8 cellular contexts compared by ENCODE assay signal in the genomic region with DNA sequence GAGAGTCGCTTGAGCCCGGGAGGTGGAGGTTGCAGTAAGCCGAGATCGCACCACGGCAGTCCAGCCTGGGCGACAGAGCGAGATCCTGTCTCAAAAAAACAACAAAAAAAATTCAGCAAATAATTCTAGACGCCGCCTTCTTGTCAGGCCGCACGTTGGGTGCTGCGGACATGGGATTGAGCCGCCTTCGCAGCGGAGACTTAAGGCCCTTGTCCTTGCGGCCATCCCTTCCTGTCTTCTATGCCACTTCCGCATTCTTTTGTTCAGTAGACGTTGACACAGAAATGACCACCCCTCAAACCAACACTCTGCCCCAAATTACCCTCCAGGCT. TPM values are rescaled to one million over a fixed set of nuclear protein-coding genes. Genes with fewer than 3 reads are reported as not detected.
DNase-seq lines count a peak whose midpoint lies in the region; ATAC-seq, FAIRE-seq and TF ChIP-seq lines count a peak whose summit lies in the region.

No MANE protein-coding gene starts in this region.

- H3K36me3 ChIP-seq in pancreas, result no peaks in the 10 kb centered on the region

- peak overlapping the region; percentile 66 to 100 (median 78) for H3K4me3 ChIP-seq in pancreas

- WGBS in pancreas, 2 donors, result 31 to 35% methylated on average over 18 of the region's 18 CpGs

- H3K4me3 Mint-ChIP-seq in activated naive CD4-positive, alpha-beta T cell treated with anti-CD3 and anti-CD28 coated beads, Interleukin-2, amount 10 ng/mL, durations not matched to agents 7 days and 5 days, result peak overlapping the region; percentile 96

- TF ChIP-seq CTCF in pancreas (IDR thresholded peaks at IDR 0.05), result no peak

- intact Hi-C loops in pancreas (cut with DNase I), result no loop called here

- peaks cover 12% of the 10 kb centered on the region for H3K27me3 Mint-ChIP-seq in activated naive CD4-positive, alpha-beta T cell treated with anti-CD3 and anti-CD28 coated beads, Interleukin-2, amount 10 ng/mL, durations not matched to agents 7 days and 5 days

- H3K9me3 ChIP-seq in pancreas, result no peaks in the 10 kb centered on the region

- H3K27me3 ChIP-seq in pancreas, result no peaks in the 10 kb centered on the region

- ATAC-seq in HG03066 (IDR thresholded peaks at IDR 0.05; ENCODE audit: low read depth, unreplicated experiment), result peak; percentile 35
- peak; percentile 19 to 43 (median 35) for ATAC-seq in pancreas

- DNase-seq in activated naive CD4-positive, alpha-beta T cell treated with anti-CD3 and anti-CD28 coated beads, Interleukin-2, amount 10 ng/mL, durations not matched to agents 7 days and 5 days, result no peak
- no peak for DNase-seq in activated naive CD4-positive, alpha-beta T cell treated with anti-CD3 and anti-CD28 coated beads, Interleukin-2, amount 50 U/mL, for 16 hours
- DNase-seq in SKM-1 (lab: John Stamatoyannopoulos, UW; ENCODE audit: unreplicated experiment) (peak; percentile 66), fibroblast of gingiva (ENCODE audit: low read depth) (peak; percentile 55), pancreas (no peak), cortex of kidney (lab: John Stamatoyannopoulos, UW) (no peak), NCI-H1694 treated with DMSO at 0.1 percent for 48 hours (lab: John Stamatoyannopoulos, UW) (no peak)

- peak overlapping the region; percentile 70 to 90 (median 81) for H3K27ac ChIP-seq in pancreas

- peaks cover 2% of the 10 kb centered on the region for H3K9me3 Mint-ChIP-seq in activated naive CD4-positive, alpha-beta T cell treated with anti-CD3 and anti-CD28 coated beads, Interleukin-2, amount 10 ng/mL, durations not matched to agents 7 days and 5 days

- peaks cover 50% of the 10 kb centered on the region for H3K36me3 Mint-ChIP-seq in activated naive CD4-positive, alpha-beta T cell treated with anti-CD3 and anti-CD28 coated beads, Interleukin-2, amount 10 ng/mL, durations not matched to agents 7 days and 5 days

- H3K27ac Mint-ChIP-seq in activated naive CD4-positive, alpha-beta T cell treated with anti-CD3 and anti-CD28 coated beads, Interleukin-2, amount 10 ng/mL, durations not matched to agents 7 days and 5 days, result peak overlapping the region; percentile 97

- peaks cover 0 to 11% (median 4%) of the 10 kb centered on the region in 3 donors for H3K4me1 ChIP-seq in pancreas

- H3K4me1 Mint-ChIP-seq in activated naive CD4-positive, alpha-beta T cell treated with anti-CD3 and anti-CD28 coated beads, Interleukin-2, amount 10 ng/mL, durations not matched to agents 7 days and 5 days, result peaks cover 65% of the 10 kb centered on the region

- FAIRE-seq in pancreas (lab: Jason Lieb, UNC), result no peak

- CTCF ChIA-PET in activated naive CD4-positive, alpha-beta T cell treated with anti-CD3 and anti-CD28 coated beads, Interleukin-2, amount 10 ng/mL, durations not matched to agents 7 days and 5 days (lab: Charles Lee), result interaction anchor here (0.9 kb wide), 2 partner anchors 21 to 30 kb away, joined by 3 read pairs; a partner anchor contains a TSS

RNA-seq across cellular contexts. Expression of gene PTPN18, which starts 15.8 kb away (rescaled TPM):
- 10 to 100 TPM; 37.0 to 60.8 (median 40.9) TPM for total RNA-seq in pancreas
- polyA plus RNA-seq in pancreas, result 10 to 100 TPM; 65.7 to 87.0 TPM

RNA-seq across cellular contexts. Expression of gene IMP4, which starts 29.0 kb away (rescaled TPM):
- total RNA-seq in pancreas, result 10 to 100 TPM; 46.8 to 75.7 (median 54.7) TPM
- 10 to 100 TPM; 83.6 to 84.7 TPM for polyA plus RNA-seq in pancreas

Comparison
In these comparisons a context has a peak if more than half of its experiments do, and no peak if none do; other contexts are left out.
1. DNase-seq: peak in SKM-1 (single experiment) and fibroblast of gingiva (single experiment); none in activated naive CD4-positive, alpha-beta T cell treated with anti-CD3 and anti-CD28 coated beads, Interleukin-2, amount 10 ng/mL, durations not matched to agents 7 days and 5 days (single experiment), activated naive CD4-positive, alpha-beta T cell treated with anti-CD3 and anti-CD28 coated beads, Interleukin-2, amount 50 U/mL, for 16 hours (single experiment), pancreas (0 of 6), cortex of kidney (single experiment) and NCI-H1694 treated with DMSO at 0.1 percent for 48 hours (single experiment).